In genomic region chr5:43609752-43610151, GRCh38 we compare ENCODE assay signal across 8 cellular contexts. TPM values are rescaled to one million over a fixed set of nuclear protein-coding genes. Genes with fewer than 3 reads are reported as not detected.
A peak's percentile ranks its signal among the peaks of the same experiment; 100 is the strongest.
DNase-seq lines count a peak whose midpoint lies in the region; ATAC-seq and TF ChIP-seq lines count a peak whose summit lies in the region.

No MANE protein-coding gene starts in this region.

- DNase-seq in D341Med (ENCODE audit: low spot score) (peak; percentile 38), endodermal cell (no peak), NCI-H1436 treated with DMSO at 0.1 percent for 48 hours (lab: John Stamatoyannopoulos, UW) (no peak), LoVo (ENCODE audit: low spot score) (no peak)
- DNase-seq in central memory CD4-positive, alpha-beta T cell, result no peak

- peaks cover 19% of the 10 kb centered on the region for H3K9me3 Mint-ChIP-seq in endodermal cell

- H3K27me3 ChIP-seq in endodermal cell (ENCODE audit: control insufficient read depth, insufficient read depth, low read length, poor library complexity, severe bottlenecking), result no peaks in the 10 kb centered on the region

- peaks cover 4% of the 10 kb centered on the region for H3K4me1 Mint-ChIP-seq in endodermal cell

- H3K36me3 ChIP-seq in endodermal cell (ENCODE audit: control insufficient read depth, insufficient read depth, low read length), result peaks cover 44% of the 10 kb centered on the region

- H3K27ac Mint-ChIP-seq in endodermal cell, result no peak overlapping the region

- H3K4me3 Mint-ChIP-seq in endodermal cell, result no peak overlapping the region

- no peak overlapping the region for H3K9ac ChIP-seq in endodermal cell (ENCODE audit: extremely low read depth, low read length, poor library complexity, severe bottlenecking)

- H3K27me3 Mint-ChIP-seq in endodermal cell (ENCODE audit: insufficient read depth), result no peaks in the 10 kb centered on the region

- 94 to 100% methylated on average over 1 of the region's 1 CpG for WGBS in endodermal cell (ENCODE audit: insufficient coverage in 1 of 2, insufficient read length in 1 of 2), 2 experiments

- H3K27ac ChIP-seq in endodermal cell (ENCODE audit: low read depth, low read length), result no peak overlapping the region

- H3K4me3 ChIP-seq in endodermal cell (ENCODE audit: low read length), result no peak overlapping the region

- peaks cover 36% of the 10 kb centered on the region for H3K36me3 Mint-ChIP-seq in endodermal cell (ENCODE audit: low read depth)

- no peaks in the 10 kb centered on the region for H3K4me1 ChIP-seq in endodermal cell (ENCODE audit: control insufficient read depth, insufficient read depth, low read length)

- TF ChIP-seq CTCF in endodermal cell (conservative IDR thresholded peaks at IDR 0.05), result peak; percentile 46

- peaks cover 18% of the 10 kb centered on the region for H3K9me3 ChIP-seq in endodermal cell (ENCODE audit: control insufficient read depth, low read length)

- ATAC-seq in GM19438 (IDR thresholded peaks at IDR 0.05; ENCODE audit: low read depth, unreplicated experiment) (peak; percentile 70), HG03520 (IDR thresholded peaks at IDR 0.05; ENCODE audit: unreplicated experiment) (peak; percentile 82), HG03097 (IDR thresholded peaks at IDR 0.05; ENCODE audit: low FRiP score, unreplicated experiment) (no peak)

RNA-seq across cellular contexts. Expression of gene NNT, which starts 6.8 kb away (rescaled TPM):
- 10 to 100 TPM; 27.5 to 27.9 TPM for total RNA-seq in endodermal cell
- 26.1 TPM for polyA plus RNA-seq in endodermal cell (2013, experiment 1 of 2)
- polyA plus RNA-seq in endodermal cell (2013, experiment 2 of 2), result 26.3 TPM

RNA-seq across cellular contexts. Expression of gene PAIP1, which starts 52.9 kb away (rescaled TPM):
- total RNA-seq in endodermal cell, result 100 to 1,000 TPM; 115 to 118 TPM
- polyA plus RNA-seq in endodermal cell (2013, experiment 1 of 2), result 137 TPM
- polyA plus RNA-seq in endodermal cell (2013, experiment 2 of 2), result 134 TPM
